8 cellular contexts compared by ENCODE assay signal in the genomic region with DNA sequence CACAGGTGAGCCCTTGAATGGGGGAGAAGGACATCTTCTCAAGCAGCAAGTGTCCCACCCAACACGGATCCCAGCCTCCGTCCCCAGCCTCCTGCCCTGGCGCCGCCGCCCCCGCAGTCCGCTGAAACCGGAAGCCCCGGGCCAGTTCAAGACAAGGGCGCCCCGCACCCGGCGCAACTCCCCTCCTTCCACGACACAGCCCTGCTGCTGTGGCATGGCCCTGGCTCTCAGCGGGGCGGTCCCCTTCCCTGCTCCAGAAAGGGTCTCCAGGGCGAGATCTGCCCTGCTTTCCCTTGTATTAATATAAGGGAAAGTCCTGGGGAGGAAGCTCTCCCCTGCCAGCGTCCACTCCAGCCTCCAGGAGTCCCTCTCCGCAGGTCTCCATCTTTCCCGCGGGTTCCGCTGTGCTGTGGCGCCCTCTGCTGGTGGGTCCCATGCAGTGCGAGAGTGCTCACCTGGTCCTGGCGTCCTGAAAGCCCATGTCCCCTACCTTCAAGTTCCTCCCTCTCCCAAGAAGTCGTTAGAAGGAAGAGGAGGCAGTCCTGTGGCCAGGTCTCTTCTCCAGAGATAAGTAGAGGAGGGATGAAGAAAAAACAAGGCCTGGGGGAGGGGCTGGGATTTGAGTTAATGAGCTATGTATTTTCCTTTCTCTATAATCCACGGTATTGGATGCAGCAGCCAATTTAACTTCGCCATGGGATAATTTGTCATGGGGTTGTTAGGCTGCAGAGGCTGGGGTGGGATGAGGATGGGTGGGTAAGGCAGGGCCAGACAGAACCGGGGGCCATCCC.
A peak's percentile ranks its signal among the peaks of the same experiment; 100 is the strongest.
DNase-seq lines count a peak whose midpoint lies in the region; ATAC-seq, FAIRE-seq and TF ChIP-seq lines count a peak whose summit lies in the region.

No MANE protein-coding gene starts in this region.

- peak; percentile 30 for DNase-seq in NK-92 treated with Interleukin-12 subunit alpha and Interleukin-12 subunit beta, amount 100 ng/mL, for 24 hours (lab: John Stamatoyannopoulos, UW)
- DNase-seq in NK-92 (lab: John Stamatoyannopoulos, UW; ENCODE audit: unreplicated experiment): no peak
- peak; percentile 70 for DNase-seq in NCI-H2029 treated with DMSO at 0.1 percent for 48 hours (lab: John Stamatoyannopoulos, UW)
- DNase-seq in activated CD4-positive, alpha-beta T cell treated with anti-CD3 and anti-CD28 coated beads, Interleukin-2, amount 50 U/mL, for 4 hours: peak; percentile 25
- DNase-seq in epithelial cell of esophagus (ENCODE audit: low read depth): peak; percentile 33
- DNase-seq in pancreas: peak in 4 of 6 donors; percentile 48 to 81 (median 56)
- DNase-seq in sciatic nerve (ENCODE audit: low spot score): no peak

- no peaks in the 10 kb centered on the region for H3K9me3 ChIP-seq in pancreas

- H3K27me3 ChIP-seq in pancreas: no peaks in the 10 kb centered on the region

- H3K4me3 ChIP-seq in epithelial cell of esophagus (ENCODE audit: low read length) (no peak overlapping the region), pancreas (no peak overlapping the region)

- H3K36me3 ChIP-seq in pancreas: no peaks in the 10 kb centered on the region

- intact Hi-C loops in pancreas (cut with DNase I): loop anchor here in 1 of 3 donors (10.0 kb wide), 1 partner anchor 660 kb away; no protein-coding TSS in a partner anchor
- intact Hi-C loops in sciatic nerve (cut with DNase I): no loop called here

- no peak for FAIRE-seq in pancreas (lab: Jason Lieb, UNC)

- TF ChIP-seq CTCF in epithelial cell of esophagus (IDR thresholded peaks at IDR 0.05; ENCODE audit: insufficient read depth, low read depth, low read length, missing control alignments) (peak; percentile 63), pancreas (IDR thresholded peaks at IDR 0.05) (peak; percentile 41 to 61 (median 50))

- WGBS in pancreas, 2 donors: 44 to 51% methylated on average over 29 of the region's 29 CpGs

- peak in 3 of 4 donors; percentile 52 to 74 (median 64) for ATAC-seq in pancreas
- no peak for ATAC-seq in GM18511 (IDR thresholded peaks at IDR 0.05; ENCODE audit: unreplicated experiment)
- ATAC-seq in sciatic nerve: no peak

- no peaks in the 10 kb centered on the region for H3K4me1 ChIP-seq in pancreas

- H3K27ac ChIP-seq in pancreas: no peak overlapping the region

Comparison
In these comparisons a context has a peak if more than half of its experiments do, and no peak if none do; other contexts are left out.
1. DNase-seq: peak in NK-92 treated with Interleukin-12 subunit alpha and Interleukin-12 subunit beta, amount 100 ng/mL, for 24 hours (single experiment), NCI-H2029 treated with DMSO at 0.1 percent for 48 hours (single experiment), activated CD4-positive, alpha-beta T cell treated with anti-CD3 and anti-CD28 coated beads, Interleukin-2, amount 50 U/mL, for 4 hours (2 of 2), epithelial cell of esophagus (single experiment) and pancreas (4 of 6); none in NK-92 (single experiment) and sciatic nerve (single experiment).
2. ATAC-seq: peak in pancreas (3 of 4); none in GM18511 (single experiment) and sciatic nerve (single experiment).